ENCODE assay signal across 17 cellular contexts in genomic region chr5:154366353-154366752, GRCh38.
DNase-seq lines count a peak whose midpoint lies in the region; ATAC-seq and TF ChIP-seq lines count a peak whose summit lies in the region.
"Had no signal": no experiment of that assay in that cellular context is flagged by ENCODE, and none has a peak within 500 bp of the region (broad histone marks: within the 10 kb centered on the region; RNA-seq: fewer than 3 reads in every experiment).

No MANE protein-coding gene starts in this region.

- ATAC-seq in central memory CD8-positive, alpha-beta T cell (replicated peaks; ENCODE audit: extremely low read depth, poor library complexity, severe bottlenecking): no peak
- ATAC-seq in GM21825 (IDR thresholded peaks at IDR 0.05; ENCODE audit: unreplicated experiment) (no peak), HG02981 (IDR thresholded peaks at IDR 0.05; ENCODE audit: unreplicated experiment) (no peak)
- ATAC-seq: left colon had no signal

- H3K27me3 Mint-ChIP-seq in central memory CD8-positive, alpha-beta T cell: no peaks in the 10 kb centered on the region
- no peaks in the 10 kb centered on the region for H3K27me3 Mint-ChIP-seq in T-helper 2 cell treated with Interferon-gamma antibody and Interleukin-4, amounts not matched to agents 5 μg/mL and 100 μg/mL, for 36 hours (ENCODE audit: low read depth)
- H3K27me3 Mint-ChIP-seq: activated CD4-positive, alpha-beta memory T cell treated with anti-CD3 and anti-CD28 coated beads for 36 hours had no signal

- no peak overlapping the region for H3K4me3 ChIP-seq in AG04450 (ENCODE audit: low read depth, low read length)
- H3K4me3 ChIP-seq: uterus had no signal

- peaks cover 25% of the 10 kb centered on the region for H3K4me1 Mint-ChIP-seq in central memory CD8-positive, alpha-beta T cell
- no peaks in the 10 kb centered on the region for H3K4me1 Mint-ChIP-seq in T-helper 2 cell treated with Interferon-gamma antibody and Interleukin-4, amounts not matched to agents 5 μg/mL and 100 μg/mL, for 36 hours (ENCODE audit: low read depth)

- H3K4me3 Mint-ChIP-seq in central memory CD8-positive, alpha-beta T cell: no peak overlapping the region
- H3K4me3 Mint-ChIP-seq in T-helper 2 cell treated with Interferon-gamma antibody and Interleukin-4, amounts not matched to agents 5 μg/mL and 100 μg/mL, for 36 hours: no peak overlapping the region
- H3K4me3 Mint-ChIP-seq: activated CD4-positive, alpha-beta memory T cell treated with anti-CD3 and anti-CD28 coated beads for 36 hours; activated T-cell treated with anti-CD3 and anti-CD28 coated beads, Interleukin-2, amount 50 U/mL, for 72 hours had no signal

- POLR2A ChIA-PET in AG04450 (lab: Yijun Ruan, JAX): no interaction called here

- no peaks in the 10 kb centered on the region for H3K9me3 Mint-ChIP-seq in central memory CD8-positive, alpha-beta T cell
- no peaks in the 10 kb centered on the region for H3K9me3 Mint-ChIP-seq in T-helper 2 cell treated with Interferon-gamma antibody and Interleukin-4, amounts not matched to agents 5 μg/mL and 100 μg/mL, for 36 hours
- H3K9me3 Mint-ChIP-seq: activated CD4-positive, alpha-beta memory T cell treated with anti-CD3 and anti-CD28 coated beads for 36 hours; activated T-cell treated with anti-CD3 and anti-CD28 coated beads, Interleukin-2, amount 50 U/mL, for 72 hours had no signal

- H3K27me3 ChIP-seq in AG04450 (ENCODE audit: control insufficient read depth, insufficient read depth, low read length): no peaks in the 10 kb centered on the region
- H3K27me3 ChIP-seq: uterus had no signal

- H3K36me3 Mint-ChIP-seq in central memory CD8-positive, alpha-beta T cell (ENCODE audit: insufficient read depth): peaks cover 2% of the 10 kb centered on the region
- no peaks in the 10 kb centered on the region for H3K36me3 Mint-ChIP-seq in T-helper 2 cell treated with Interferon-gamma antibody and Interleukin-4, amounts not matched to agents 5 μg/mL and 100 μg/mL, for 36 hours (ENCODE audit: low read depth)

- peak overlapping the region; percentile 62 for H3K27ac ChIP-seq in AG04450 (ENCODE audit: low read depth, low read length)
- H3K27ac ChIP-seq: uterus, VCaP had no signal

- H3K9me3 ChIP-seq in AG04450 (ENCODE audit: control insufficient read depth, insufficient read depth, low read length): no peaks in the 10 kb centered on the region
- H3K9me3 ChIP-seq: Caco-2, uterus had no signal

- no peak for TF ChIP-seq CTCF in AG04450 (IDR thresholded peaks at IDR 0.05; ENCODE audit: low read depth, low read length)

- CTCF ChIA-PET in AG04450 (lab: Charles Lee): interaction anchor here (1.0 kb wide), 1 partner anchor 169 kb away, joined by 4 read pairs; no protein-coding TSS in a partner anchor

- peak overlapping the region; percentile 29 for H3K27ac Mint-ChIP-seq in central memory CD8-positive, alpha-beta T cell (ENCODE audit: low read depth)
- no peak overlapping the region for H3K27ac Mint-ChIP-seq in T-helper 2 cell treated with Interferon-gamma antibody and Interleukin-4, amounts not matched to agents 5 μg/mL and 100 μg/mL, for 36 hours
- H3K27ac Mint-ChIP-seq: activated CD4-positive, alpha-beta memory T cell treated with anti-CD3 and anti-CD28 coated beads for 36 hours; activated T-cell treated with anti-CD3 and anti-CD28 coated beads, Interleukin-2, amount 50 U/mL, for 72 hours had no signal

- no peak for DNase-seq in AG04450 (ENCODE audit: low read depth, low spot score)
- peak; percentile 56 for DNase-seq in M059J (ENCODE audit: low read depth)
- no peak for DNase-seq in central memory CD8-positive, alpha-beta T cell (ENCODE audit: low spot score in 2 of 2)
- DNase-seq in lung microvascular endothelial cell (ENCODE audit: low read depth in 2 of 2): peak; percentile 76 to 83
- DNase-seq in T-helper 2 cell treated with Interferon-gamma antibody and Interleukin-4, amounts not matched to agents 5 μg/mL and 100 μg/mL, for 36 hours (ENCODE audit: low spot score): no peak
- no peak for DNase-seq in HUDEP-2 (lab: John Stamatoyannopoulos, UW; ENCODE audit: unreplicated experiment in 76 of 76)
- DNase-seq: activated CD4-positive, alpha-beta memory T cell treated with anti-CD3 and anti-CD28 coated beads for 36 hours; activated T-cell treated with anti-CD3 and anti-CD28 coated beads, Interleukin-2, amount 50 U/mL, for 72 hours; Caco-2; hypothalamus; left colon; NCI-H1694 treated with DMSO at 0.1 percent for 48 hours; stimulated activated naive CD4-positive, alpha-beta T cell treated with Interleukin-2 at 50 U/mL for 16 hours; uterus had no signal

Comparison
In these comparisons a context has a peak if more than half of its experiments do, and no peak if none do; other contexts are left out.
1. DNase-seq: peak in M059J (single experiment) and lung microvascular endothelial cell (2 of 2); none in AG04450 (single experiment), central memory CD8-positive, alpha-beta T cell (0 of 2), T-helper 2 cell treated with Interferon-gamma antibody and Interleukin-4, amounts not matched to agents 5 μg/mL and 100 μg/mL, for 36 hours (single experiment) and HUDEP-2 (0 of 76).